In the genomic region with DNA sequence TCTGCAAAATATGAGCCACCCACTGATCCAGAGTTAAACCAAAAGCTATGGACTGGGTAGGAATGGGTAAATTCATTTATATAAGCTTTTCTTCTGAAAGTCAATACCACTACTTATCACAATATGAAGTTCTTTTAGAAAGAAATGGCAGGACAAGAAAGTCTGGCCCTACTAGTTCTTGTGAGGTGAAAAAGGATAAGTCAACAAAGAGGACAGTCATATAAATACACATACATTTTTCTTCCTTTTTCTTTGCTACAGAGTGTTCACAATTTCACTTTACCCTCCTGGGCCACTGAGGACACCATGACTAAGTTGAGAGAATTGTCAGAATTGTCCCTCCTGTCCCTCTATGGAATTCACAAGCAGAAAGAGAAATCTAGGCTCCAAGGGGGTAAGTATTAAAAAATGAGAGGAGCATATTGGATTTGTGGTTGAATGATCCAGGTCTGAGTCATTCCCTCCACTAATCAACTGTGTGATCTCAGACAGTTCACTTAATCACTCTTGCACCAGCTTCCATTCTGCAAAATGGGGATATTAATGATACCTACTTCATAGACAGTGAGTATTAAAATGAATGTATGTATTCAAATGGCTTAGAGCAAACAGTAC, we compare ENCODE assay signal across 2 cellular contexts.
TF ChIP-seq lines count a peak whose summit lies in the region.

No MANE protein-coding gene starts in this region.

TF ChIP-seq in IMR-90, 13 proteins besides CTCF, POLR2A, EP300 and RAD21:
- TF ChIP-seq MAFK (IDR thresholded peaks at IDR 0.05; ENCODE audit: low read depth, low read length) (no peak), SMC3 (IDR thresholded peaks at IDR 0.05; ENCODE audit: low read depth, low read length) (no peak), MAZ (IDR thresholded peaks at IDR 0.05; ENCODE audit: borderline replicate concordance, low read depth, low read length) (no peak), NFE2L2 (IDR thresholded peaks at IDR 0.05; ENCODE audit: low read depth, low read length) (no peak), CEBPB (IDR thresholded peaks at IDR 0.05; ENCODE audit: low read depth, low read length) (no peak), MXI1 (IDR thresholded peaks at IDR 0.05; ENCODE audit: borderline replicate concordance, low read depth, low read length) (no peak), RFX5 (IDR thresholded peaks at IDR 0.05; ENCODE audit: low read depth, low read length) (no peak), CHD1 (IDR thresholded peaks at IDR 0.05; ENCODE audit: low read depth, low read length) (no peak), RCOR1 (IDR thresholded peaks at IDR 0.05; ENCODE audit: insufficient replicate concordance, low read length) (no peak), FOS (IDR thresholded peaks at IDR 0.05; ENCODE audit: low read depth, low read length) (no peak), BHLHE40 (IDR thresholded peaks at IDR 0.05; ENCODE audit: low read depth, low read length) (no peak)
- TF ChIP-seq, protein P1, sequence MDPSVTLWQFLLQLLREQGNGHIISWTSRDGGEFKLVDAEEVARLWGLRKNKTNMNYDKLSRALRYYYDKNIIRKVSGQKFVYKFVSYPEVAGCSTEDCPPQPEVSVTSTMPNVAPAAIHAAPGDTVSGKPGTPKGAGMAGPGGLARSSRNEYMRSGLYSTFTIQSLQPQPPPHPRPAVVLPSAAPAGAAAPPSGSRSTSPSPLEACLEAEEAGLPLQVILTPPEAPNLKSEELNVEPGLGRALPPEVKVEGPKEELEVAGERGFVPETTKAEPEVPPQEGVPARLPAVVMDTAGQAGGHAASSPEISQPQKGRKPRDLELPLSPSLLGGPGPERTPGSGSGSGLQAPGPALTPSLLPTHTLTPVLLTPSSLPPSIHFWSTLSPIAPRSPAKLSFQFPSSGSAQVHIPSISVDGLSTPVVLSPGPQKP (IDR thresholded peaks at IDR 0.05; ENCODE audit: borderline replicate concordance, low read depth, low read length), result no peak
- TF ChIP-seq, protein P2, sequence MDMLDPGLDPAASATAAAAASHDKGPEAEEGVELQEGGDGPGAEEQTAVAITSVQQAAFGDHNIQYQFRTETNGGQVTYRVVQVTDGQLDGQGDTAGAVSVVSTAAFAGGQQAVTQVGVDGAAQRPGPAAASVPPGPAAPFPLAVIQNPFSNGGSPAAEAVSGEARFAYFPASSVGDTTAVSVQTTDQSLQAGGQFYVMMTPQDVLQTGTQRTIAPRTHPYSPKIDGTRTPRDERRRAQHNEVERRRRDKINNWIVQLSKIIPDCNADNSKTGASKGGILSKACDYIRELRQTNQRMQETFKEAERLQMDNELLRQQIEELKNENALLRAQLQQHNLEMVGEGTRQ (IDR thresholded peaks at IDR 0.05; ENCODE audit: low read depth, low read length), result no peak

TF ChIP-seq in GM23338, 12 proteins besides CTCF, POLR2A, EP300 and RAD21:
- TF ChIP-seq ZNF114 (CRISPR knock-in tag; IDR thresholded peaks at IDR 0.05), result no peak
- TF ChIP-seq, protein P3, sequence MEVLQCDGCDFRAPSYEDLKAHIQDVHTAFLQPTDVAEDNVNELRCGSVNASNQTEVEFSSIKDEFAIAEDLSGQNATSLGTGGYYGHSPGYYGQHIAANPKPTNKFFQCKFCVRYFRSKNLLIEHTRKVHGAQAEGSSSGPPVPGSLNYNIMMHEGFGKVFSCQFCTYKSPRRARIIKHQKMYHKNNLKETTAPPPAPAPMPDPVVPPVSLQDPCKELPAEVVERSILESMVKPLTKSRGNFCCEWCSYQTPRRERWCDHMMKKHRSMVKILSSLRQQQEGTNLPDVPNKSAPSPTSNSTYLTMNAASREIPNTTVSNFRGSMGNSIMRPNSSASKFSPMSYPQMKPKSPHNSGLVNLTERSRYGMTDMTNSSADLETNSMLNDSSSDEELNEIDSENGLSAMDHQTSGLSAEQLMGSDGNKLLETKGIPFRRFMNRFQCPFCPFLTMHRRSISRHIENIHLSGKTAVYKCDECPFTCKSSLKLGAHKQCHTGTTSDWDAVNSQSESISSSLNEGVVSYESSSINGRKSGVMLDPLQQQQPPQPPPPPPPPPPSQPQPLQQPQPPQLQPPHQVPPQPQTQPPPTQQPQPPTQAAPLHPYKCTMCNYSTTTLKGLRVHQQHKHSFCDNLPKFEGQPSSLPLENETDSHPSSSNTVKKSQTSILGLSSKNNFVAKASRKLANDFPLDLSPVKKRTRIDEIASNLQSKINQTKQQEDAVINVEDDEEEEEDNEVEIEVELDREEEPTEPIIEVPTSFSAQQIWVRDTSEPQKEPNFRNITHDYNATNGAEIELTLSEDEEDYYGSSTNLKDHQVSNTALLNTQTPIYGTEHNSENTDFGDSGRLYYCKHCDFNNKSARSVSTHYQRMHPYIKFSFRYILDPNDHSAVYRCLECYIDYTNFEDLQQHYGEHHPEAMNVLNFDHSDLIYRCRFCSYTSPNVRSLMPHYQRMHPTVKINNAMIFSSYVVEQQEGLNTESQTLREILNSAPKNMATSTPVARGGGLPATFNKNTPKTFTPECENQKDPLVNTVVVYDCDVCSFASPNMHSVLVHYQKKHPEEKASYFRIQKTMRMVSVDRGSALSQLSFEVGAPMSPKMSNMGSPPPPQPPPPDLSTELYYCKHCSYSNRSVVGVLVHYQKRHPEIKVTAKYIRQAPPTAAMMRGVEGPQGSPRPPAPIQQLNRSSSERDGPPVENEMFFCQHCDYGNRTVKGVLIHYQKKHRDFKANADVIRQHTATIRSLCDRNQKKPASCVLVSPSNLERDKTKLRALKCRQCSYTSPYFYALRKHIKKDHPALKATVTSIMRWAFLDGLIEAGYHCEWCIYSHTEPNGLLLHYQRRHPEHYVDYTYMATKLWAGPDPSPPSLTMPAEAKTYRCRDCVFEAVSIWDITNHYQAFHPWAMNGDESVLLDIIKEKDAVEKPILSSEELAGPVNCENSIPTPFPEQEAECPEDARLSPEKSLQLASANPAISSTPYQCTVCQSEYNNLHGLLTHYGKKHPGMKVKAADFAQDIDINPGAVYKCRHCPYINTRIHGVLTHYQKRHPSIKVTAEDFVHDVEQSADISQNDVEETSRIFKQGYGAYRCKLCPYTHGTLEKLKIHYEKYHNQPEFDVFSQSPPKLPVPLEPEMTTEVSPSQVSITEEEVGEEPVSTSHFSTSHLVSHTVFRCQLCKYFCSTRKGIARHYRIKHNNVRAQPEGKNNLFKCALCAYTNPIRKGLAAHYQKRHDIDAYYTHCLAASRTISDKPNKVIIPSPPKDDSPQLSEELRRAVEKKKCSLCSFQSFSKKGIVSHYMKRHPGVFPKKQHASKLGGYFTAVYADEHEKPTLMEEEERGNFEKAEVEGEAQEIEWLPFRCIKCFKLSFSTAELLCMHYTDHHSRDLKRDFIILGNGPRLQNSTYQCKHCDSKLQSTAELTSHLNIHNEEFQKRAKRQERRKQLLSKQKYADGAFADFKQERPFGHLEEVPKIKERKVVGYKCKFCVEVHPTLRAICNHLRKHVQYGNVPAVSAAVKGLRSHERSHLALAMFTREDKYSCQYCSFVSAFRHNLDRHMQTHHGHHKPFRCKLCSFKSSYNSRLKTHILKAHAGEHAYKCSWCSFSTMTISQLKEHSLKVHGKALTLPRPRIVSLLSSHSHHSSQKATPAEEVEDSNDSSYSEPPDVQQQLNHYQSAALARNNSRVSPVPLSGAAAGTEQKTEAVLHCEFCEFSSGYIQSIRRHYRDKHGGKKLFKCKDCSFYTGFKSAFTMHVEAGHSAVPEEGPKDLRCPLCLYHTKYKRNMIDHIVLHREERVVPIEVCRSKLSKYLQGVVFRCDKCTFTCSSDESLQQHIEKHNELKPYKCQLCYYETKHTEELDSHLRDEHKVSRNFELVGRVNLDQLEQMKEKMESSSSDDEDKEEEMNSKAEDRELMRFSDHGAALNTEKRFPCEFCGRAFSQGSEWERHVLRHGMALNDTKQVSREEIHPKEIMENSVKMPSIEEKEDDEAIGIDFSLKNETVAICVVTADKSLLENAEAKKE (CRISPR knock-in tag; IDR thresholded peaks at IDR 0.05), result no peak
- no peak for TF ChIP-seq ZNF331 (CRISPR knock-in tag; IDR thresholded peaks at IDR 0.05; ENCODE audit: low read depth)
- no peak for TF ChIP-seq EZH2phosphoT487 (IDR thresholded peaks at IDR 0.05; ENCODE audit: unreplicated experiment)
- no peak for TF ChIP-seq JUNB (IDR thresholded peaks at IDR 0.05; ENCODE audit: unreplicated experiment)
- TF ChIP-seq STAT1 (IDR thresholded peaks at IDR 0.05; ENCODE audit: unreplicated experiment), result no peak
TF ChIP-seq in GM23338: peak in this region for 0.
